ENCODE assay signal across 11 cellular contexts in genomic region chr13:50226515-50227147, GRCh38.
A peak's percentile ranks its signal among the peaks of the same experiment; 100 is the strongest.
DNase-seq lines count a peak whose midpoint lies in the region; ATAC-seq and TF ChIP-seq lines count a peak whose summit lies in the region.
"Had no signal": no experiment of that assay in that cellular context is flagged by ENCODE, and none has a peak within 500 bp of the region (broad histone marks: within the 10 kb centered on the region; RNA-seq: fewer than 3 reads in every experiment).

No MANE protein-coding gene starts in this region.

- intact Hi-C loops in activated T-helper 1 cell treated with anti-CD3 and anti-CD28 coated beads, Interleukin-12 subunit alpha, Interleukin-12 subunit beta, Interleukin-2, Interleukin-4 antibody, amounts not matched to agents 30 ng/mL and 10 ng/mL and 1 ng/mL, durations not matched to agents 14 hours and 24 hours and 36 hours (cut with micrococcal nuclease): loop anchor here (1.0 to 2.0 kb wide), 4 partner anchors 10 to 230 kb away; partner anchors contain the start of gene TRIM13
- intact Hi-C loops in esophagus muscularis mucosa (cut with DNase I) (no loop called here), left lung (cut with DNase I) (no loop called here)

- H3K4me1 ChIP-seq in esophagus muscularis mucosa: peaks cover 0 to 35% (median 31%) of the 10 kb centered on the region in 4 donors
- peaks cover 6 to 52% of the 10 kb centered on the region in 2 donors for H3K4me1 ChIP-seq in left lung

- no peak for TF ChIP-seq POLR2A in esophagus muscularis mucosa (IDR thresholded peaks at IDR 0.05; ENCODE audit: low read depth)

- H3K9me3 ChIP-seq in esophagus muscularis mucosa (no peaks in the 10 kb centered on the region), left lung (no peaks in the 10 kb centered on the region)
- H3K9me3 ChIP-seq: Caco-2, vagina had no signal

- no peaks in the 10 kb centered on the region for H3K36me3 Mint-ChIP-seq in activated T-helper 1 cell treated with anti-CD3 and anti-CD28 coated beads, Interleukin-12 subunit alpha, Interleukin-12 subunit beta, Interleukin-2, Interleukin-4 antibody, amounts not matched to agents 30 ng/mL and 10 ng/mL and 1 ng/mL, durations not matched to agents 14 hours and 24 hours and 36 hours (ENCODE audit: low read depth)
- no peaks in the 10 kb centered on the region for H3K36me3 Mint-ChIP-seq in naive thymus-derived CD8-positive, alpha-beta T cell

- no peak for TF ChIP-seq EP300 in esophagus muscularis mucosa (IDR thresholded peaks at IDR 0.05)

- TF ChIP-seq CTCF in esophagus muscularis mucosa (IDR thresholded peaks at IDR 0.05) (no peak), left lung (IDR thresholded peaks at IDR 0.05) (no peak)

- H3K9me3 Mint-ChIP-seq in activated T-helper 1 cell treated with anti-CD3 and anti-CD28 coated beads, Interleukin-12 subunit alpha, Interleukin-12 subunit beta, Interleukin-2, Interleukin-4 antibody, amounts not matched to agents 30 ng/mL and 10 ng/mL and 1 ng/mL, durations not matched to agents 14 hours and 24 hours and 36 hours: peaks cover 7% of the 10 kb centered on the region
- H3K9me3 Mint-ChIP-seq in naive thymus-derived CD8-positive, alpha-beta T cell: no peaks in the 10 kb centered on the region

- peak overlapping the region; percentile 46 for H3K4me3 Mint-ChIP-seq in activated T-helper 1 cell treated with anti-CD3 and anti-CD28 coated beads, Interleukin-12 subunit alpha, Interleukin-12 subunit beta, Interleukin-2, Interleukin-4 antibody, amounts not matched to agents 30 ng/mL and 10 ng/mL and 1 ng/mL, durations not matched to agents 14 hours and 24 hours and 36 hours
- no peak overlapping the region for H3K4me3 Mint-ChIP-seq in naive thymus-derived CD8-positive, alpha-beta T cell

- peak overlapping the region; percentile 53 for H3K27ac Mint-ChIP-seq in activated T-helper 1 cell treated with anti-CD3 and anti-CD28 coated beads, Interleukin-12 subunit alpha, Interleukin-12 subunit beta, Interleukin-2, Interleukin-4 antibody, amounts not matched to agents 30 ng/mL and 10 ng/mL and 1 ng/mL, durations not matched to agents 14 hours and 24 hours and 36 hours
- H3K27ac Mint-ChIP-seq in naive thymus-derived CD8-positive, alpha-beta T cell: no peak overlapping the region

- peaks cover 26% of the 10 kb centered on the region for H3K27me3 Mint-ChIP-seq in activated T-helper 1 cell treated with anti-CD3 and anti-CD28 coated beads, Interleukin-12 subunit alpha, Interleukin-12 subunit beta, Interleukin-2, Interleukin-4 antibody, amounts not matched to agents 30 ng/mL and 10 ng/mL and 1 ng/mL, durations not matched to agents 14 hours and 24 hours and 36 hours (ENCODE audit: insufficient read depth)
- H3K27me3 Mint-ChIP-seq in naive thymus-derived CD8-positive, alpha-beta T cell: peaks cover 0 to 2% (median 0%) of the 10 kb centered on the region in 5 donors

- H3K4me3 ChIP-seq in esophagus muscularis mucosa: no peak overlapping the region
- H3K4me3 ChIP-seq in left lung: no peak overlapping the region
- H3K4me3 ChIP-seq: vagina had no signal

- DNase-seq in activated T-helper 1 cell treated with anti-CD3 and anti-CD28 coated beads, Interleukin-12 subunit alpha, Interleukin-12 subunit beta, Interleukin-2, Interleukin-4 antibody, amounts not matched to agents 30 ng/mL and 10 ng/mL and 1 ng/mL, durations not matched to agents 14 hours and 24 hours and 36 hours (ENCODE audit: low spot score): no peak
- DNase-seq in esophagus muscularis mucosa (ENCODE audit: extremely low spot score): no peak
- no peak for DNase-seq in naive thymus-derived CD8-positive, alpha-beta T cell
- DNase-seq in left lung: no peak
- DNase-seq in COR-L47 (lab: John Stamatoyannopoulos, UW): no peak
- DNase-seq: Caco-2, erythroblast had no signal

- peaks cover 88% of the 10 kb centered on the region for H3K4me1 Mint-ChIP-seq in activated T-helper 1 cell treated with anti-CD3 and anti-CD28 coated beads, Interleukin-12 subunit alpha, Interleukin-12 subunit beta, Interleukin-2, Interleukin-4 antibody, amounts not matched to agents 30 ng/mL and 10 ng/mL and 1 ng/mL, durations not matched to agents 14 hours and 24 hours and 36 hours (ENCODE audit: low read depth)
- peaks cover 0 to 29% (median under 1%) of the 10 kb centered on the region in 4 donors for H3K4me1 Mint-ChIP-seq in naive thymus-derived CD8-positive, alpha-beta T cell

- H3K27me3 ChIP-seq in esophagus muscularis mucosa (no peaks in the 10 kb centered on the region), left lung (no peaks in the 10 kb centered on the region)
- H3K27me3 ChIP-seq: vagina had no signal

- H3K36me3 ChIP-seq in esophagus muscularis mucosa: no peaks in the 10 kb centered on the region
- H3K36me3 ChIP-seq in left lung: no peaks in the 10 kb centered on the region
- H3K36me3 ChIP-seq: vagina had no signal

- H3K27ac ChIP-seq in esophagus muscularis mucosa (replicated peaks in 1 of 4) (no peak overlapping the region), left lung (no peak overlapping the region)
- H3K27ac ChIP-seq: vagina had no signal

- POLR2A ChIA-PET in naive thymus-derived CD8-positive, alpha-beta T cell (lab: Charles Lee): interaction anchor here (0.6 kb wide), 1 partner anchor 682 kb away, joined by 3 read pairs; no protein-coding TSS in a partner anchor

- ATAC-seq in GM18508 (IDR thresholded peaks at IDR 0.05; ENCODE audit: insufficient read depth, unreplicated experiment): peak; percentile 54
- peak; percentile 50 for ATAC-seq in GM19452 (IDR thresholded peaks at IDR 0.05; ENCODE audit: unreplicated experiment)
- peak; percentile 57 for ATAC-seq in HG02981 (IDR thresholded peaks at IDR 0.05; ENCODE audit: unreplicated experiment)
- ATAC-seq in naive thymus-derived CD8-positive, alpha-beta T cell: no peak
- ATAC-seq in left lung: no peak

Comparison
In these comparisons a context has a peak if more than half of its experiments do, and no peak if none do; other contexts are left out.
1. ATAC-seq: peak in GM18508 (single experiment), GM19452 (single experiment) and HG02981 (single experiment); none in naive thymus-derived CD8-positive, alpha-beta T cell (0 of 2) and left lung (single experiment).